ENCODE assay signal across 9 cellular contexts in the genomic region with DNA sequence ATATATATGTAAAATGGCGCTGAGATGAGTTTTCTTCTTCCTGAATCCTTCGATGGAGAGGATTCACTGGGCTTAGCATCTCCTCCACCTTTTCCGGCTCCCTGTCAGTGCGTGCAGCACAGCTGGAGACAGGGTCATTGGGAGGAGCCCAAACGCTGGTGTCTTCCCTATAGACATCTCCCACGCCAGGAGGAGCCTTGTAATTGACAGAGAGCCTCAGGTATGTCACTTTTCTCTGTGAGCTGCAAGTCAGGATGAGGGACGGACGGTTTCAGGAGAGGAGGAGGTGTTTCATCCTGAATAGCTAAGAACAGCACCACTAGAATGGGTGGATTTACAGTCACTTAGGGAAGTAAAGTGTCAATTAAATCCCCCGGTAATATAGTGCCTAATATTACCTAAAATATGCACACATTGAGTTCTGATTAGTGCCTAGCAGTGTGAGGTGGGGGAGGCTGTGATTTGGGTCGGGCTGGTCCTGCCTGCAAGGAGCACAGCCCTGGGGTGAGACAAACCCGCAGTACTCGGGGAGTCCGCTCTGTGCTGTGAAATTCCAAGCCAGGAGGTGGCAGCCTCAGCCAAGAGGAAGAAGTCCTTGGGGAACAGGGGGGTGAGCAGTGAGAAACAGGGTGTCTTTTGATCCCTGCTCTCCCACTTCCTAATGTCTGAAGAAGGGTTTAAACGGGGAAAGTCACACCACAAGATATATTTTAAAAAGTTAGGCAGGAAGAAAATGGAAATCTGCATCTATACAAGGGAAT. TPM values are rescaled to one million over a fixed set of nuclear protein-coding genes. Genes with fewer than 3 reads are reported as not detected.
DNase-seq lines count a peak whose midpoint lies in the region; ATAC-seq and TF ChIP-seq lines count a peak whose summit lies in the region.
"Had no signal": no experiment of that assay in that cellular context is flagged by ENCODE, and none has a peak within 500 bp of the region (broad histone marks: within the 10 kb centered on the region; RNA-seq: fewer than 3 reads in every experiment).

No MANE protein-coding gene starts in this region.

- intact Hi-C loops in posterior vena cava (cut with DNase I): loop anchor here (5.0 to 10.0 kb wide), 2 partner anchors 136 to 223 kb away; a partner anchor contains a TSS

- peak; percentile 75 for DNase-seq in ELR (ENCODE audit: low read depth)
- DNase-seq in LNCaP clone FGC (ENCODE audit: low read depth): no peak
- DNase-seq in activated CD8-positive, alpha-beta memory T cell treated with anti-CD3 and anti-CD28 coated beads, Interleukin-2, amount 50 U/mL, for 4 hours: peak; percentile 33
- DNase-seq in foreskin melanocyte: peak; percentile 17
- DNase-seq in posterior vena cava (ENCODE audit: low spot score): peak; percentile 81
- DNase-seq in NK-92 (lab: John Stamatoyannopoulos, UW; ENCODE audit: unreplicated experiment): no peak

- H3K4me3 ChIP-seq in LNCaP clone FGC (ENCODE audit: low read depth, low read length): no peak overlapping the region
- H3K4me3 ChIP-seq: skin epidermis had no signal

- ATAC-seq in GM19397 (IDR thresholded peaks at IDR 0.05; ENCODE audit: unreplicated experiment) (no peak), GM18858 (IDR thresholded peaks at IDR 0.05; ENCODE audit: unreplicated experiment) (no peak)

- TF ChIP-seq CTCF in LNCaP clone FGC (IDR thresholded peaks at IDR 0.05; ENCODE audit: control insufficient read depth, extremely low read depth, insufficient read depth): peak; percentile 58

RNA-seq across cellular contexts. Expression of a gene that starts 28.2 kb away (rescaled TPM):
- total RNA-seq in posterior vena cava: 10 to 100 TPM; 16.9 to 20.9 TPM

RNA-seq across cellular contexts. Expression of a gene that starts 59.1 kb away (rescaled TPM):
- 10 to 100 TPM; 75.1 to 78.6 TPM for total RNA-seq in posterior vena cava

RNA-seq across cellular contexts. Expression of a gene that starts 59.5 kb away (rescaled TPM):
- total RNA-seq in posterior vena cava: 1 to 10 TPM; 3.6 to 4.5 TPM

Comparison
In these comparisons a context has a peak if more than half of its experiments do, and no peak if none do; other contexts are left out.
1. DNase-seq: peak in ELR (single experiment), activated CD8-positive, alpha-beta memory T cell treated with anti-CD3 and anti-CD28 coated beads, Interleukin-2, amount 50 U/mL, for 4 hours (single experiment), foreskin melanocyte (single experiment) and posterior vena cava (single experiment); none in LNCaP clone FGC (single experiment) and NK-92 (single experiment).